ENCODE assay signal across 10 cellular contexts in genomic region chr15:60916032-60916673, GRCh38.
DNase-seq lines count a peak whose midpoint lies in the region; ATAC-seq and TF ChIP-seq lines count a peak whose summit lies in the region.
"Had no signal": no experiment of that assay in that cellular context is flagged by ENCODE, and none has a peak within 500 bp of the region (broad histone marks: within the 10 kb centered on the region; RNA-seq: fewer than 3 reads in every experiment).

No MANE protein-coding gene starts in this region.

- H3K27me3 ChIP-seq in CD4-positive, alpha-beta T cell (ENCODE audit: control insufficient read depth, insufficient read depth, low read length): no peaks in the 10 kb centered on the region

- TF ChIP-seq CTCF in CD4-positive, alpha-beta T cell (IDR thresholded peaks at IDR 0.05): no peak
- no peak for TF ChIP-seq CTCF in progenitor cell of endocrine pancreas (IDR thresholded peaks at IDR 0.05; ENCODE audit: unreplicated experiment)

- no peak overlapping the region for H3K4me3 Mint-ChIP-seq in CD4-positive, alpha-beta T cell
- no peak overlapping the region for H3K4me3 Mint-ChIP-seq in progenitor cell of endocrine pancreas (ENCODE audit: low read depth)
- H3K4me3 Mint-ChIP-seq: activated T-cell treated with anti-CD3 and anti-CD28 coated beads, Interleukin-2, amount 50 U/mL, for 4 hours; stimulated activated memory B cell treated with anti-CD40 and anti-IgM and Interleukin-4, amounts not matched to agents 10 μg/mL and 1 μg/mL and 100 μg/mL, for 72 hours had no signal

- no peak overlapping the region for H3K27ac ChIP-seq in CD4-positive, alpha-beta T cell (ENCODE audit: low read depth, low read length)

- peaks cover 17% of the 10 kb centered on the region for H3K4me1 Mint-ChIP-seq in CD4-positive, alpha-beta T cell (ENCODE audit: low read depth)
- peaks cover 48% of the 10 kb centered on the region for H3K4me1 Mint-ChIP-seq in progenitor cell of endocrine pancreas (ENCODE audit: low read depth)

- H3K9me3 ChIP-seq in CD4-positive, alpha-beta T cell (ENCODE audit: control insufficient read depth, low read length): no peaks in the 10 kb centered on the region

- no peaks in the 10 kb centered on the region for H3K9me3 Mint-ChIP-seq in CD4-positive, alpha-beta T cell
- H3K9me3 Mint-ChIP-seq in progenitor cell of endocrine pancreas (ENCODE audit: low read depth): no peaks in the 10 kb centered on the region
- H3K9me3 Mint-ChIP-seq: activated T-cell treated with anti-CD3 and anti-CD28 coated beads, Interleukin-2, amount 50 U/mL, for 4 hours; stimulated activated memory B cell treated with anti-CD40 and anti-IgM and Interleukin-4, amounts not matched to agents 10 μg/mL and 1 μg/mL and 100 μg/mL, for 72 hours had no signal

- no peak for DNase-seq in CD4-positive, alpha-beta T cell
- peak; percentile 2 to 53 for DNase-seq in Kasumi-1 (lab: John Stamatoyannopoulos, UW)
- DNase-seq in amniotic epithelial cell (ENCODE audit: low read depth): peak; percentile 20
- no peak for DNase-seq in progenitor cell of endocrine pancreas (ENCODE audit: low spot score, unreplicated experiment)
- no peak for DNase-seq in NCI-H2107 (lab: John Stamatoyannopoulos, UW)
- no peak for DNase-seq in GM19238 (ENCODE audit: insufficient read length, low spot score)

- peak overlapping the region; percentile 50 for H3K27ac Mint-ChIP-seq in CD4-positive, alpha-beta T cell
- H3K27ac Mint-ChIP-seq in progenitor cell of endocrine pancreas: peak overlapping the region; percentile 35
- H3K27ac Mint-ChIP-seq: stimulated activated memory B cell treated with anti-CD40 and anti-IgM and Interleukin-4, amounts not matched to agents 10 μg/mL and 1 μg/mL and 100 μg/mL, for 72 hours had no signal

- intact Hi-C loops in CD4-positive, alpha-beta T cell (cut with DNase I, micrococcal nuclease): loop anchor here (2.0 to 10.0 kb wide), 7 partner anchors 71 to 1141 kb away; no protein-coding TSS in a partner anchor

- no peaks in the 10 kb centered on the region for H3K27me3 Mint-ChIP-seq in CD4-positive, alpha-beta T cell
- no peaks in the 10 kb centered on the region for H3K27me3 Mint-ChIP-seq in progenitor cell of endocrine pancreas
- H3K27me3 Mint-ChIP-seq: stimulated activated memory B cell treated with anti-CD40 and anti-IgM and Interleukin-4, amounts not matched to agents 10 μg/mL and 1 μg/mL and 100 μg/mL, for 72 hours had no signal

- POLR2A ChIA-PET in CD4-positive, alpha-beta T cell (lab: Charles Lee): interaction anchor here (0.6 to 1.9 kb wide), 19 partner anchors 16 to 557 kb away, joined by 3 to 21 read pairs (median 4); no protein-coding TSS in a partner anchor

- CTCF ChIA-PET in CD4-positive, alpha-beta T cell (lab: Charles Lee): interaction anchor here (0.6 to 2.5 kb wide), 34 partner anchors 9 to 557 kb away, joined by 3 to 25 read pairs (median 6); no protein-coding TSS in a partner anchor

- H3K36me3 Mint-ChIP-seq in CD4-positive, alpha-beta T cell (ENCODE audit: low read depth): no peaks in the 10 kb centered on the region
- H3K36me3 Mint-ChIP-seq in progenitor cell of endocrine pancreas (ENCODE audit: insufficient read depth): no peaks in the 10 kb centered on the region
- H3K36me3 Mint-ChIP-seq: stimulated activated memory B cell treated with anti-CD40 and anti-IgM and Interleukin-4, amounts not matched to agents 10 μg/mL and 1 μg/mL and 100 μg/mL, for 72 hours had no signal

- ATAC-seq in CD4-positive, alpha-beta T cell (ENCODE audit: poor library complexity): no peak
- ATAC-seq in HG02763 (IDR thresholded peaks at IDR 0.05; ENCODE audit: unreplicated experiment) (no peak), HG02610 (IDR thresholded peaks at IDR 0.05; ENCODE audit: unreplicated experiment) (no peak)

Comparison
In these comparisons a context has a peak if more than half of its experiments do, and no peak if none do; other contexts are left out.
1. DNase-seq: peak in Kasumi-1 (2 of 2) and amniotic epithelial cell (single experiment); none in CD4-positive, alpha-beta T cell (0 of 10), progenitor cell of endocrine pancreas (single experiment), NCI-H2107 (single experiment) and GM19238 (single experiment).